ENCODE assay signal across 21 cellular contexts in the genomic region with DNA sequence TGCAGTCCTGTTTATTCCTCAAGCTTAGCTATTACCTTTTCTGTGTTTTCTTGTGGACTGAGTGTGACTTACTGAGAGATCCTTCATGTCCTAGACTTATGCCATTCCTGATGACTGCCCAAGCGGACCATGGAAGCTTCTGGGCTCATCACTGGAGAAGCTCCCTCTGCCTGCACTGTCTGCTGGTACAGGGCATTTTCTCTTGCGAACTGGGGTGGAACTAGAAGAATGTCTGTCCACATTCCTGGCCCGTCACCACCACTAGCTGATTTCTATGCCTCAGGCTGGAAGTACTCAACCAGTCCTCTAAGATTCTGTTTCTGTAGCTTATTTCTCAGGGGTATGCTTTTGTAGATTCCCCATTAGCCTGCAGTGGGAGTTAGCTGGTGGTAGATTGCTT. TPM values are rescaled to one million over a fixed set of nuclear protein-coding genes. Genes with fewer than 3 reads are reported as not detected.
DNase-seq lines count a peak whose midpoint lies in the region; ATAC-seq and TF ChIP-seq lines count a peak whose summit lies in the region.
"Had no signal": no experiment of that assay in that cellular context is flagged by ENCODE, and none has a peak within 500 bp of the region (broad histone marks: within the 10 kb centered on the region; RNA-seq: fewer than 3 reads in every experiment).

No MANE protein-coding gene starts in this region.

- no peak overlapping the region for H4K8ac ChIP-seq in trophoblast cell (ENCODE audit: low read depth, low read length)

- H3K36me3 ChIP-seq in trophoblast cell (ENCODE audit: control insufficient read depth in 1 of 2, insufficient read depth in 2 of 2, low read length in 2 of 2): peaks cover 0 to 3% of the 10 kb centered on the region in 2 experiments
- H3K36me3 ChIP-seq: HAP-1 had no signal

- no peaks in the 10 kb centered on the region for H3K79me1 ChIP-seq in trophoblast cell (ENCODE audit: low read length)

- H3K9me3 Mint-ChIP-seq in WTC11: no peaks in the 10 kb centered on the region
- H3K9me3 Mint-ChIP-seq: activated CD4-positive, alpha-beta memory T cell treated with anti-CD3 and anti-CD28 coated beads for 36 hours; activated T-helper 17 cell treated with anti-CD3 and anti-CD28 coated beads, Interleukin-2, amount 50 U/mL, for 72 hours; CD8-positive, alpha-beta memory T cell had no signal

- no peaks in the 10 kb centered on the region for H3K36me3 Mint-ChIP-seq in WTC11

- no peak overlapping the region for H3K14ac ChIP-seq in trophoblast cell (ENCODE audit: low read length)

- peak; percentile 48; the same call in 1 of the 2 replicates for ATAC-seq in WTC11
- ATAC-seq: activated T-helper 17 cell treated with anti-CD3 and anti-CD28 coated beads, Interleukin-2, amount 50 U/mL, for 72 hours; esophagus mucosa; PC-3 had no signal

- no peak overlapping the region for H3K4ac ChIP-seq in trophoblast cell (ENCODE audit: low read depth, low read length)

- no peak overlapping the region for H4K91ac ChIP-seq in trophoblast cell (ENCODE audit: low read depth, low read length)

- DNase-seq in EH (ENCODE audit: low read depth) (peak; percentile 82), WTC11 (ENCODE audit: low spot score) (no peak), glomerular visceral epithelial cell (ENCODE audit: extremely low spot score) (peak; percentile 59), trophoblast cell (peak; percentile 83 to 93), inferior parietal cortex (ENCODE audit: extremely low spot score) (no peak), GM19240 (ENCODE audit: insufficient read length, low spot score) (no peak), iPS-NIHi7 (ENCODE audit: extremely low spot score) (no peak)
- DNase-seq: activated CD4-positive, alpha-beta memory T cell treated with anti-CD3 and anti-CD28 coated beads for 36 hours; anterior cingulate cortex; CD8-positive, alpha-beta memory T cell; dermis blood vessel endothelial cell; NCI-H1930; NCI-H524 treated with DMSO at 0.1 percent for 48 hours; PC-3; sigmoid colon; stimulated activated CD4-positive, alpha-beta T cell treated with anti-CD3 and anti-CD28 coated beads, Interleukin-2, amount 100 ng/mL, for 48 hours had no signal

- H3K4me3 Mint-ChIP-seq in WTC11: no peak overlapping the region
- H3K4me3 Mint-ChIP-seq: activated CD4-positive, alpha-beta memory T cell treated with anti-CD3 and anti-CD28 coated beads for 36 hours; activated T-helper 17 cell treated with anti-CD3 and anti-CD28 coated beads, Interleukin-2, amount 50 U/mL, for 72 hours; CD8-positive, alpha-beta memory T cell had no signal

- no peak overlapping the region for H2BK5ac ChIP-seq in trophoblast cell (ENCODE audit: low read depth, low read length, poor library complexity)

- no peak overlapping the region for H3K9ac ChIP-seq in trophoblast cell (ENCODE audit: low read length)

- no peak overlapping the region for H3K18ac ChIP-seq in trophoblast cell (ENCODE audit: low read length)

- CTCF ChIA-PET in WTC11 (lab: Charles Lee): interaction anchor here (0.9 to 2.6 kb wide), 5 partner anchors 12 to 192 kb away, joined by 5 to 18 read pairs (median 7); partner anchors contain the start of gene SLC36A1

- H3K27ac ChIP-seq in trophoblast cell (ENCODE audit: low read depth, low read length): no peak overlapping the region
- H3K27ac ChIP-seq: sigmoid colon, SK-N-MC, suprapubic skin had no signal

- no peaks in the 10 kb centered on the region for H3K79me2 ChIP-seq in trophoblast cell (ENCODE audit: control insufficient read depth, insufficient read depth, low read length, poor library complexity)

- H3K4me2 ChIP-seq in trophoblast cell (ENCODE audit: low read length): no peak overlapping the region

- no peak overlapping the region for H3K4me3 ChIP-seq in trophoblast cell (ENCODE audit: low read depth, low read length)
- H3K4me3 ChIP-seq: HAP-1, sigmoid colon, SK-N-MC, suprapubic skin had no signal

- no peak overlapping the region for H2AK5ac ChIP-seq in trophoblast cell (ENCODE audit: low read length)

- H4K12ac ChIP-seq in trophoblast cell (ENCODE audit: low read depth, low read length): no peak overlapping the region

- H3K27ac Mint-ChIP-seq in WTC11: no peak overlapping the region
- H3K27ac Mint-ChIP-seq: activated CD4-positive, alpha-beta memory T cell treated with anti-CD3 and anti-CD28 coated beads for 36 hours; activated T-helper 17 cell treated with anti-CD3 and anti-CD28 coated beads, Interleukin-2, amount 50 U/mL, for 72 hours had no signal

- H2BK120ac ChIP-seq in trophoblast cell (ENCODE audit: insufficient read depth, low read length, poor library complexity): no peak overlapping the region

- H3K4me1 ChIP-seq in trophoblast cell (ENCODE audit: control insufficient read depth in 1 of 2, insufficient read depth in 2 of 2, low read length in 2 of 2): peaks cover 8 to 13% of the 10 kb centered on the region in 2 experiments
- H3K4me1 ChIP-seq: HAP-1, sigmoid colon, suprapubic skin had no signal

- no peak for TF ChIP-seq CTCF in WTC11 (IDR thresholded peaks at IDR 0.05)

- H3K27me3 Mint-ChIP-seq in WTC11 (ENCODE audit: low read depth): no peaks in the 10 kb centered on the region
- H3K27me3 Mint-ChIP-seq: activated CD4-positive, alpha-beta memory T cell treated with anti-CD3 and anti-CD28 coated beads for 36 hours; activated T-helper 17 cell treated with anti-CD3 and anti-CD28 coated beads, Interleukin-2, amount 50 U/mL, for 72 hours; CD8-positive, alpha-beta memory T cell had no signal

- WGBS in trophoblast cell (ENCODE audit: extremely low coverage, insufficient coverage, insufficient read length): no CpG with 5 or more reads among the region's 3 CpGs

- H2AFZ ChIP-seq in trophoblast cell (ENCODE audit: insufficient read depth, low read length, poor library complexity): no peak overlapping the region

- no peak overlapping the region for H2BK12ac ChIP-seq in trophoblast cell (ENCODE audit: low read length)

- no peak overlapping the region for H3K23ac ChIP-seq in trophoblast cell (ENCODE audit: low read length)

- POLR2A ChIA-PET in WTC11 (lab: Charles Lee): no interaction called here

- H3K9me3 ChIP-seq in trophoblast cell (ENCODE audit: insufficient read depth, low read depth, low read length): no peaks in the 10 kb centered on the region
- H3K9me3 ChIP-seq: HAP-1, sigmoid colon, suprapubic skin had no signal

- no peaks in the 10 kb centered on the region for H3K4me1 Mint-ChIP-seq in WTC11
- H3K4me1 Mint-ChIP-seq: activated T-helper 17 cell treated with anti-CD3 and anti-CD28 coated beads, Interleukin-2, amount 50 U/mL, for 72 hours; CD8-positive, alpha-beta memory T cell had no signal

- no peaks in the 10 kb centered on the region for H3K27me3 ChIP-seq in trophoblast cell (ENCODE audit: insufficient read depth, low read length)
- H3K27me3 ChIP-seq: sigmoid colon, suprapubic skin had no signal

TF ChIP-seq in WTC11, 78 proteins besides CTCF, POLR2A, EP300 and RAD21 (continues in another document):
- TF ChIP-seq CREB1 (CRISPR knock-in tag; IDR thresholded peaks at IDR 0.05) (no peak), TEAD1 (CRISPR knock-in tag; IDR thresholded peaks at IDR 0.05) (no peak), ZNF281 (CRISPR knock-in tag; IDR thresholded peaks at IDR 0.05) (no peak), ZBTB21 (CRISPR knock-in tag; IDR thresholded peaks at IDR 0.05; ENCODE audit: borderline replicate concordance) (no peak)
- TF ChIP-seq, protein P1, sequence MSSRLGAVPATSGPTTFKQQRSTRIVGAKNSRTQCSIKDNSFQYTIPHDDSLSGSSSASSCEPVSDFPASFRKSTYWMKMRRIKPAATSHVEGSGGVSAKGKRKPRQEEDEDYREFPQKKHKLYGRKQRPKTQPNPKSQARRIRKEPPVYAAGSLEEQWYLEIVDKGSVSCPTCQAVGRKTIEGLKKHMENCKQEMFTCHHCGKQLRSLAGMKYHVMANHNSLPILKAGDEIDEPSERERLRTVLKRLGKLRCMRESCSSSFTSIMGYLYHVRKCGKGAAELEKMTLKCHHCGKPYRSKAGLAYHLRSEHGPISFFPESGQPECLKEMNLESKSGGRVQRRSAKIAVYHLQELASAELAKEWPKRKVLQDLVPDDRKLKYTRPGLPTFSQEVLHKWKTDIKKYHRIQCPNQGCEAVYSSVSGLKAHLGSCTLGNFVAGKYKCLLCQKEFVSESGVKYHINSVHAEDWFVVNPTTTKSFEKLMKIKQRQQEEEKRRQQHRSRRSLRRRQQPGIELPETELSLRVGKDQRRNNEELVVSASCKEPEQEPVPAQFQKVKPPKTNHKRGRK (CRISPR knock-in tag; IDR thresholded peaks at IDR 0.05; ENCODE audit: borderline replicate concordance): no peak

RNA-seq across cellular contexts. Expression of gene SLC36A1, which starts 12.3 kb away (rescaled TPM):
- total RNA-seq in WTC11 (2021): 12.2 to 16.0 TPM (median 13.7 TPM) in 3 replicates
- polyA plus RNA-seq in trophoblast cell (2013): 12.4 and 13.2 TPM in 2 replicates

Comparison
In these comparisons a context has a peak if more than half of its experiments do, and no peak if none do; other contexts are left out.
1. DNase-seq: peak in EH (single experiment), glomerular visceral epithelial cell (single experiment) and trophoblast cell (2 of 2); none in WTC11 (single experiment), inferior parietal cortex (single experiment), GM19240 (single experiment) and iPS-NIHi7 (single experiment).